Comparison of ENCODE assay signal across 8 cellular contexts in the genomic region with DNA sequence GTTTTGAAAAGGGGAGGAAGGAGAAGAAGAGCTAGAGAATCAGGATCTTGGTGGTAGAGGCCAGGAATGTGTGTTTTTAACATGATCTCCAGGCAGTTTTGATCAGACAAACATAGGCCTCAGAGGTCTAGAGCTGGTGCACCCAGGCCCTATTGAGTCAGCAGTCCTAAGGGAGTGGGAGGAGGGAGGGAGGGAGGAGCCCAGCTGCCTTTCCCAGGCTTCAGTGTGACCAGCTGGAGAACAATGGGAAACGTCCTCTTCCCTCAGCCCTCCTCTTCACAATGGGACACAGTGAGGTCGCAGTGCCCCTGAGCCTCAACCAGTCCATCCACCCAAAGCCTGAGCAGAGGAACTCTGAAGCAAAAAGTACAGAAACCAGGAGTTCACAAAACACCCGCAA. TPM values are rescaled to one million over a fixed set of nuclear protein-coding genes. Genes with fewer than 3 reads are reported as not detected.
A peak's percentile ranks its signal among the peaks of the same experiment; 100 is the strongest.
DNase-seq lines count a peak whose midpoint lies in the region; ATAC-seq lines count a peak whose summit lies in the region.

No MANE protein-coding gene starts in this region.

- no peaks in the 10 kb centered on the region for H3K36me3 ChIP-seq in SJSA1

- intact Hi-C loops in activated T-helper 1 cell treated with anti-CD3 and anti-CD28 coated beads, Interleukin-12 subunit alpha, Interleukin-12 subunit beta, Interleukin-2, Interleukin-4 antibody, amounts not matched to agents 30 ng/mL and 10 ng/mL and 1 ng/mL, durations not matched to agents 14 hours and 24 hours and 36 hours (cut with micrococcal nuclease), result no loop called here

- H3K27me3 Mint-ChIP-seq in activated T-helper 1 cell treated with anti-CD3 and anti-CD28 coated beads, Interleukin-12 subunit alpha, Interleukin-12 subunit beta, Interleukin-2, Interleukin-4 antibody, amounts not matched to agents 30 ng/mL and 10 ng/mL and 1 ng/mL, durations not matched to agents 14 hours and 24 hours and 36 hours (ENCODE audit: insufficient read depth), result no peaks in the 10 kb centered on the region

- no peak for ATAC-seq in HG03571 (IDR thresholded peaks at IDR 0.05; ENCODE audit: unreplicated experiment)

- no peaks in the 10 kb centered on the region for H3K9me3 ChIP-seq in SJSA1 (replicated peaks)

- H3K27ac Mint-ChIP-seq in activated T-helper 1 cell treated with anti-CD3 and anti-CD28 coated beads, Interleukin-12 subunit alpha, Interleukin-12 subunit beta, Interleukin-2, Interleukin-4 antibody, amounts not matched to agents 30 ng/mL and 10 ng/mL and 1 ng/mL, durations not matched to agents 14 hours and 24 hours and 36 hours, result no peak overlapping the region

- no peaks in the 10 kb centered on the region for H3K27me3 ChIP-seq in SJSA1 (replicated peaks)

- H3K4me3 ChIP-seq in SJSA1, result no peak overlapping the region

- H3K9me3 Mint-ChIP-seq in activated T-helper 1 cell treated with anti-CD3 and anti-CD28 coated beads, Interleukin-12 subunit alpha, Interleukin-12 subunit beta, Interleukin-2, Interleukin-4 antibody, amounts not matched to agents 30 ng/mL and 10 ng/mL and 1 ng/mL, durations not matched to agents 14 hours and 24 hours and 36 hours, result no peaks in the 10 kb centered on the region

- H3K4me1 Mint-ChIP-seq in activated T-helper 1 cell treated with anti-CD3 and anti-CD28 coated beads, Interleukin-12 subunit alpha, Interleukin-12 subunit beta, Interleukin-2, Interleukin-4 antibody, amounts not matched to agents 30 ng/mL and 10 ng/mL and 1 ng/mL, durations not matched to agents 14 hours and 24 hours and 36 hours (ENCODE audit: low read depth), result no peaks in the 10 kb centered on the region

- H3K4me1 ChIP-seq in SJSA1 (replicated peaks), result peaks cover 5% of the 10 kb centered on the region

- H3K36me3 Mint-ChIP-seq in activated T-helper 1 cell treated with anti-CD3 and anti-CD28 coated beads, Interleukin-12 subunit alpha, Interleukin-12 subunit beta, Interleukin-2, Interleukin-4 antibody, amounts not matched to agents 30 ng/mL and 10 ng/mL and 1 ng/mL, durations not matched to agents 14 hours and 24 hours and 36 hours (ENCODE audit: low read depth), result no peaks in the 10 kb centered on the region

- H3K27ac ChIP-seq in SJSA1, result no peak overlapping the region

- DNase-seq in GM03348 (ENCODE audit: low spot score) (peak; percentile 88), SJSA1 (ENCODE audit: low read depth in 1 of 2, low spot score in 2 of 2) (peak; percentile 44 to 55), glomerular visceral epithelial cell (ENCODE audit: extremely low spot score) (peak; percentile 50), pons (ENCODE audit: low spot score) (peak; percentile 89), COR-L47 (lab: John Stamatoyannopoulos, UW) (no peak)
- DNase-seq in stimulated activated CD4-positive, alpha-beta T cell treated with anti-CD3 and anti-CD28 coated beads, Interleukin-1b, Interleukin-23, amount 100 ng/mL, for 48 hours, result no peak
- no peak for DNase-seq in activated T-helper 1 cell treated with anti-CD3 and anti-CD28 coated beads, Interleukin-12 subunit alpha, Interleukin-12 subunit beta, Interleukin-2, Interleukin-4 antibody, amounts not matched to agents 30 ng/mL and 10 ng/mL and 1 ng/mL, durations not matched to agents 14 hours and 24 hours and 36 hours (ENCODE audit: low spot score)

- H3K4me3 Mint-ChIP-seq in activated T-helper 1 cell treated with anti-CD3 and anti-CD28 coated beads, Interleukin-12 subunit alpha, Interleukin-12 subunit beta, Interleukin-2, Interleukin-4 antibody, amounts not matched to agents 30 ng/mL and 10 ng/mL and 1 ng/mL, durations not matched to agents 14 hours and 24 hours and 36 hours, result no peak overlapping the region

RNA-seq across cellular contexts. Expression of gene ELAPOR1, which starts 37.2 kb away (rescaled TPM):
- total RNA-seq in SJSA1 (2014; rRNA removed; shearing (Covaris generic)), result 0.63 and 1.2 TPM in 2 replicates
- total RNA-seq in activated T-helper 1 cell treated with anti-CD3 and anti-CD28 coated beads, Interleukin-12 subunit alpha, Interleukin-12 subunit beta, Interleukin-2, Interleukin-4 antibody, amounts not matched to agents 30 ng/mL and 10 ng/mL and 1 ng/mL, durations not matched to agents 14 hours and 24 hours and 36 hours, result 32.7 and 38.5 TPM in 2 replicates

Comparison
In these comparisons a context has a peak if more than half of its experiments do, and no peak if none do; other contexts are left out.
1. DNase-seq: peak in GM03348 (single experiment), SJSA1 (2 of 2), glomerular visceral epithelial cell (single experiment) and pons (single experiment); none in stimulated activated CD4-positive, alpha-beta T cell treated with anti-CD3 and anti-CD28 coated beads, Interleukin-1b, Interleukin-23, amount 100 ng/mL, for 48 hours (single experiment), COR-L47 (single experiment) and activated T-helper 1 cell treated with anti-CD3 and anti-CD28 coated beads, Interleukin-12 subunit alpha, Interleukin-12 subunit beta, Interleukin-2, Interleukin-4 antibody, amounts not matched to agents 30 ng/mL and 10 ng/mL and 1 ng/mL, durations not matched to agents 14 hours and 24 hours and 36 hours (single experiment).
2. RNA of gene ELAPOR1, which starts 37.2 kb away (total RNA-seq): 32.7 to 38.5 TPM in activated T-helper 1 cell treated with anti-CD3 and anti-CD28 coated beads, Interleukin-12 subunit alpha, Interleukin-12 subunit beta, Interleukin-2, Interleukin-4 antibody, amounts not matched to agents 30 ng/mL and 10 ng/mL and 1 ng/mL, durations not matched to agents 14 hours and 24 hours and 36 hours; 0.63 to 1.2 TPM in SJSA1; every median in the first group is over 10 times any median in the second.